ENCODE assay signal across 18 cellular contexts in the genomic region with DNA sequence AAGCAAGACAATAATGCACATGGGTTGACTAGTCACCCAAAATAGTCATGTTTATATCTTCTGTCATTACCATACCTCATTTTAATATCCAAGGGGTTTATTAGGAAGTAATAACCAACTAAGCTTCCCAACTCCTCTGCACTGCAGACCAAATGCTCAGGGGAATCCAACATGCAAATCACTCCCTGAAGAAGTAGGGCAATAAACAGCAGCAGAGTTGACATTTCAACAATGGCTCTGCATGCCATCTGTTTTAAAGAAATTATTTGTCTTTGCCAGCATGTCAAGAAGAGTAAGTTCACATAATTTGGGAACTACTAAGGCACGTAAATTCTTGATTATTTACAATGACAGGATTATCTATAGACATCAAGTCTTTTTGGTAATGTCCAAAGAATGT.
DNase-seq lines count a peak whose midpoint lies in the region; TF ChIP-seq lines count a peak whose summit lies in the region.
"Had no signal": no experiment of that assay in that cellular context is flagged by ENCODE, and none has a peak within 500 bp of the region (broad histone marks: within the 10 kb centered on the region; RNA-seq: fewer than 3 reads in every experiment).

No MANE protein-coding gene starts in this region.

- H4K20me1 ChIP-seq in BLaER1 treated with 17β-estradiol and CSF1 and Interleukin-3, amounts not matched to agents 10 nM and 100 nM, result no peaks in the 10 kb centered on the region

- H3K27me3 ChIP-seq in BLaER1 treated with 17β-estradiol and CSF1 and Interleukin-3, amounts not matched to agents 10 nM and 100 nM, result no peaks in the 10 kb centered on the region

- peaks cover 0 to 5% (median 0%) of the 10 kb centered on the region in 11 experiments; a peak in 1 of 22 replicates for H3K9me3 ChIP-seq in BLaER1 treated with 17β-estradiol and CSF1 and Interleukin-3, amounts not matched to agents 10 nM and 100 nM (replicated peaks in 1 of 11)
- H3K9me3 ChIP-seq: A549, HAP-1 had no signal

- no peak for TF ChIP-seq CTCF in fibroblast of the aortic adventitia (IDR thresholded peaks at IDR 0.05; ENCODE audit: insufficient read depth, low read length)

- H3K4me2 ChIP-seq in BLaER1 treated with 17β-estradiol and CSF1 and Interleukin-3, amounts not matched to agents 10 nM and 100 nM, result peak overlapping the region in 7 of 11 experiments; percentile 6 to 40 (median 14); a peak in 7 of 22 replicates
- H3K4me2 ChIP-seq: A549 had no signal

- H3K9ac ChIP-seq in BLaER1 treated with 17β-estradiol and CSF1 and Interleukin-3, amounts not matched to agents 10 nM and 100 nM, result no peak overlapping the region

- H3K4me3 ChIP-seq in BLaER1 treated with 17β-estradiol and CSF1 and Interleukin-3, amounts not matched to agents 10 nM and 100 nM, result no peak overlapping the region
- H3K4me3 ChIP-seq in fibroblast of the aortic adventitia (ENCODE audit: low read depth, low read length), result no peak overlapping the region
- H3K4me3 ChIP-seq: A549, GM12878, HAP-1 had no signal

- no peak overlapping the region for H3K27ac ChIP-seq in BLaER1 treated with 17β-estradiol and CSF1 and Interleukin-3, amounts not matched to agents 10 nM and 100 nM
- H3K27ac ChIP-seq: 22Rv1, A549 had no signal

- no peaks in the 10 kb centered on the region for H3K36me3 ChIP-seq in BLaER1 treated with 17β-estradiol and CSF1 and Interleukin-3, amounts not matched to agents 10 nM and 100 nM
- H3K36me3 ChIP-seq: HAP-1 had no signal

- DNase-seq in DMS 273 (lab: John Stamatoyannopoulos, UW; ENCODE audit: unreplicated experiment) (peak; percentile 30), DMS 273 treated with DMSO at 0.1 percent for 48 hours (lab: John Stamatoyannopoulos, UW) (no peak), NCI-H526 (lab: John Stamatoyannopoulos, UW) (peak; percentile 84 to 86), fibroblast of the aortic adventitia (ENCODE audit: low read depth) (peak; percentile 36), HK-2 (ENCODE audit: unreplicated experiment) (no peak), GOT3 (lab: John Stamatoyannopoulos, UW) (no peak)
- DNase-seq in stimulated activated naive CD4-positive, alpha-beta T cell treated with Interleukin-2 at 50 U/mL for 16 hours (lab: John Stamatoyannopoulos, UW), result no peak
- DNase-seq: C1 segment of cervical spinal cord; CD4-positive, CD25-positive, alpha-beta regulatory T cell; CD8-positive, alpha-beta memory T cell; COR-L47; DMS153; DMS79 had no signal

- H3K4me1 ChIP-seq in BLaER1 treated with 17β-estradiol and CSF1 and Interleukin-3, amounts not matched to agents 10 nM and 100 nM, result peaks cover 0 to 17% (median 8%) of the 10 kb centered on the region in 10 experiments; a peak in 9 of 20 replicates
- H3K4me1 ChIP-seq: HAP-1 had no signal

Comparison
In these comparisons a context has a peak if more than half of its experiments do, and no peak if none do; other contexts are left out.
1. DNase-seq: peak in DMS 273 (single experiment), NCI-H526 (2 of 2) and fibroblast of the aortic adventitia (single experiment); none in DMS 273 treated with DMSO at 0.1 percent for 48 hours (single experiment), HK-2 (single experiment), stimulated activated naive CD4-positive, alpha-beta T cell treated with Interleukin-2 at 50 U/mL for 16 hours (single experiment) and GOT3 (single experiment).